23 cellular contexts compared by ENCODE assay signal in the genomic region with DNA sequence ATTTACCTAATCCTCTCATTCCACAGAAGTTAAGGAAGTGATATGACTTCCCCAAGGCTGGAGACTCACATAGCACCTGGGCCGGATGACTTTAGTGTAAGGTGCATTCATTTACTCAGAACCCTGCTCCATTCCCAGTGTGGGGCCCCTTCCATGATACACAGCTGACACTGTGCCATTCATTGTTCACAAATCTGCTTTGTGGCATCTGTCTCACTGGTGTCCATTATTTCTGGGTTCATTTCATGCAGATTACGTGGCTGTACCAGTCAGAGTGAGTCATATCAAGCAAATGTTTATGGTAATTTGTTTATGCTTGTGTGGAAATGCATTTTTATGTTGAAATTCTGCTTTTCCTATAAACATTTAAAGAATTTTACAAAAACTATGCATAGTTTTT.
DNase-seq lines count a peak whose midpoint lies in the region; ATAC-seq and TF ChIP-seq lines count a peak whose summit lies in the region.
"Had no signal": no experiment of that assay in that cellular context is flagged by ENCODE, and none has a peak within 500 bp of the region (broad histone marks: within the 10 kb centered on the region; RNA-seq: fewer than 3 reads in every experiment).

No MANE protein-coding gene starts in this region.

- no peak for ATAC-seq in GM19452 (IDR thresholded peaks at IDR 0.05; ENCODE audit: unreplicated experiment)
- ATAC-seq in GM18868 (IDR thresholded peaks at IDR 0.05; ENCODE audit: unreplicated experiment): no peak
- ATAC-seq: gastrocnemius medialis; naive thymus-derived CD8-positive, alpha-beta T cell; Panc1 had no signal

- no peak for TF ChIP-seq CTCF in epithelial cell of esophagus (IDR thresholded peaks at IDR 0.05; ENCODE audit: insufficient read depth, low read depth, low read length, missing control alignments)

- peak; percentile 24 for DNase-seq in AG08395 (ENCODE audit: low spot score)
- DNase-seq in RKO (ENCODE audit: low spot score): peak; percentile 66
- peak; percentile 71 for DNase-seq in epithelial cell of esophagus (ENCODE audit: low read depth)
- DNase-seq in medulla oblongata (ENCODE audit: extremely low spot score): peak; percentile 55
- no peak for DNase-seq in SIG-M5 treated with dmso at 0.1 percent for 504 hours (lab: John Stamatoyannopoulos, UW; ENCODE audit: unreplicated experiment)
- DNase-seq in NCI-H748 treated with DMSO at 0.1 percent for 48 hours (lab: John Stamatoyannopoulos, UW): no peak
- DNase-seq: activated CD4-positive, alpha-beta T cell treated with anti-CD3 and anti-CD28 coated beads, Interleukin-2, amount 50 U/mL, for 48 hours; central memory CD4-positive, alpha-beta T cell; DMS53; gastrocnemius medialis; H7; KG1; naive thymus-derived CD8-positive, alpha-beta T cell; NCI-H1105; NCI-H2171; NCI-H82; small intestine; stimulated activated CD4-positive, alpha-beta T cell treated with anti-CD3 and anti-CD28 coated beads, Interleukin-4, amount 100 ng/mL, for 4 hours; SW 1271; transverse colon had no signal

- no peak overlapping the region for H3K4me3 ChIP-seq in epithelial cell of esophagus (ENCODE audit: low read length)
- H3K4me3 ChIP-seq: gastrocnemius medialis, transverse colon had no signal

Comparison
In these comparisons a context has a peak if more than half of its experiments do, and no peak if none do; other contexts are left out.
1. DNase-seq: peak in AG08395 (single experiment), RKO (single experiment), epithelial cell of esophagus (single experiment) and medulla oblongata (single experiment); none in SIG-M5 treated with dmso at 0.1 percent for 504 hours (single experiment) and NCI-H748 treated with DMSO at 0.1 percent for 48 hours (single experiment).